15 cellular contexts compared by ENCODE assay signal in genomic region chr11:131977854-131978253, GRCh38.
A peak's percentile ranks its signal among the peaks of the same experiment; 100 is the strongest.
DNase-seq lines count a peak whose midpoint lies in the region; ATAC-seq and TF ChIP-seq lines count a peak whose summit lies in the region.
"Had no signal": no experiment of that assay in that cellular context is flagged by ENCODE, and none has a peak within 500 bp of the region (broad histone marks: within the 10 kb centered on the region; RNA-seq: fewer than 3 reads in every experiment).

No MANE protein-coding gene starts in this region.

- no peaks in the 10 kb centered on the region for H3K36me3 ChIP-seq in BJ (ENCODE audit: control insufficient read depth, insufficient read depth, low read length)
- no peaks in the 10 kb centered on the region for H3K36me3 ChIP-seq in mesodermal cell (ENCODE audit: control insufficient read depth, insufficient read depth, low read length)

- WGBS in mesodermal cell (ENCODE audit: insufficient coverage in 2 of 2), 2 experiments: 36 to 69% methylated on average over 2 of the region's 3 CpGs

- POLR2A ChIA-PET in BJ (lab: Charles Lee): no interaction called here

- no peak for TF ChIP-seq CTCF in BJ (IDR thresholded peaks at IDR 0.05; ENCODE audit: insufficient read depth, low read depth, low read length)
- no peak for TF ChIP-seq CTCF in chondrocyte (IDR thresholded peaks at IDR 0.05)

- peak overlapping the region; percentile 61 for H3K27ac ChIP-seq in mesodermal cell (ENCODE audit: low read depth, low read length, severe bottlenecking)
- H3K27ac ChIP-seq: body of pancreas, C4-2B, psoas muscle had no signal

- no peaks in the 10 kb centered on the region for H3K27me3 Mint-ChIP-seq in chondrocyte (ENCODE audit: low read depth)
- H3K27me3 Mint-ChIP-seq: stimulated activated naive B cell treated with anti-CD40 and anti-IgM and Interleukin-4, amounts not matched to agents 10 μg/mL and 1 μg/mL and 100 μg/mL, for 72 hours had no signal

- DNase-seq in BJ (ENCODE audit: low read depth): peak; percentile 9
- DNase-seq in LHCN-M2 (ENCODE audit: low read depth): peak; percentile 80
- DNase-seq in chondrocyte (ENCODE audit: low spot score): no peak
- DNase-seq in NCI-H2029 (lab: John Stamatoyannopoulos, UW): no peak
- DNase-seq in DMS79 treated with DMSO at 0.1 percent for 48 hours (lab: John Stamatoyannopoulos, UW): no peak
- DNase-seq: activated CD4-positive, alpha-beta T cell treated with anti-CD3 and anti-CD28 coated beads for 4 hours; body of pancreas; psoas muscle; stimulated activated CD4-positive, alpha-beta T cell treated with anti-CD3 and anti-CD28 coated beads, Interleukin-4, amount 100 ng/mL, for 1 hour; stimulated activated naive B cell treated with anti-CD40 and anti-IgM and Interleukin-4, amounts not matched to agents 10 μg/mL and 1 μg/mL and 100 μg/mL, for 72 hours had no signal

- no peaks in the 10 kb centered on the region for H3K9me3 ChIP-seq in mesodermal cell (ENCODE audit: control insufficient read depth, low read length)
- H3K9me3 ChIP-seq: body of pancreas, psoas muscle had no signal

- peak overlapping the region; percentile 70 for H3K27ac Mint-ChIP-seq in chondrocyte (ENCODE audit: unreplicated experiment)
- H3K27ac Mint-ChIP-seq: stimulated activated naive B cell treated with anti-CD40 and anti-IgM and Interleukin-4, amounts not matched to agents 10 μg/mL and 1 μg/mL and 100 μg/mL, for 72 hours had no signal

- H3K36me3 Mint-ChIP-seq in chondrocyte (ENCODE audit: low read depth): no peaks in the 10 kb centered on the region
- H3K36me3 Mint-ChIP-seq: stimulated activated naive B cell treated with anti-CD40 and anti-IgM and Interleukin-4, amounts not matched to agents 10 μg/mL and 1 μg/mL and 100 μg/mL, for 72 hours had no signal

- ATAC-seq in GM19351 (IDR thresholded peaks at IDR 0.05; ENCODE audit: unreplicated experiment) (no peak), HG02884 (IDR thresholded peaks at IDR 0.05; ENCODE audit: unreplicated experiment) (no peak)
- ATAC-seq: body of pancreas; HepG2; psoas muscle; stimulated activated naive B cell treated with anti-CD40 and anti-IgM and Interleukin-4, amounts not matched to agents 10 μg/mL and 1 μg/mL and 100 μg/mL, for 72 hours had no signal

- CTCF ChIA-PET in BJ (lab: Yijun Ruan, JAX): interaction anchor here (1.3 kb wide), 1 partner anchor 8 kb away, joined by 3 read pairs; no protein-coding TSS in a partner anchor

- H3K4me1 Mint-ChIP-seq in chondrocyte (ENCODE audit: low read depth): peaks cover 63% of the 10 kb centered on the region
- H3K4me1 Mint-ChIP-seq: stimulated activated naive B cell treated with anti-CD40 and anti-IgM and Interleukin-4, amounts not matched to agents 10 μg/mL and 1 μg/mL and 100 μg/mL, for 72 hours had no signal

- no peak overlapping the region for H3K4me3 Mint-ChIP-seq in chondrocyte (ENCODE audit: unreplicated experiment)
- H3K4me3 Mint-ChIP-seq: stimulated activated naive B cell treated with anti-CD40 and anti-IgM and Interleukin-4, amounts not matched to agents 10 μg/mL and 1 μg/mL and 100 μg/mL, for 72 hours had no signal

- no peaks in the 10 kb centered on the region for H3K9me3 Mint-ChIP-seq in chondrocyte (ENCODE audit: low read depth)

- no peaks in the 10 kb centered on the region for H3K27me3 ChIP-seq in BJ (ENCODE audit: control insufficient read depth, insufficient read depth, low read length)
- H3K27me3 ChIP-seq: body of pancreas had no signal

- H3K4me3 ChIP-seq in BJ (ENCODE audit: low read depth, low read length): no peak overlapping the region
- no peak overlapping the region for H3K4me3 ChIP-seq in mesodermal cell (ENCODE audit: extremely low read depth, insufficient read depth, low read length, poor library complexity, severe bottlenecking)
- H3K4me3 ChIP-seq: body of pancreas, psoas muscle had no signal

- peaks cover 35% of the 10 kb centered on the region for H3K4me1 ChIP-seq in mesodermal cell (ENCODE audit: control insufficient read depth, insufficient read depth, low read length, poor library complexity, severe bottlenecking)
- H3K4me1 ChIP-seq: body of pancreas, psoas muscle had no signal

Comparison
In these comparisons a context has a peak if more than half of its experiments do, and no peak if none do; other contexts are left out.
1. DNase-seq: peak in BJ (single experiment) and LHCN-M2 (single experiment); none in chondrocyte (single experiment), NCI-H2029 (single experiment) and DMS79 treated with DMSO at 0.1 percent for 48 hours (single experiment).